Comparison of ENCODE assay signal across 8 cellular contexts in genomic region chr1:204507317-204508105, GRCh38. TPM values are rescaled to one million over a fixed set of nuclear protein-coding genes. Genes with fewer than 3 reads are reported as not detected.
A peak's percentile ranks its signal among the peaks of the same experiment; 100 is the strongest.
DNase-seq lines count a peak whose midpoint lies in the region; ATAC-seq and TF ChIP-seq lines count a peak whose summit lies in the region.

No MANE protein-coding gene starts in this region.

- H3K27me3 ChIP-seq in liver (ENCODE audit: control insufficient read depth in 4 of 4, insufficient read depth in 4 of 4, low read length in 3 of 4) = no peaks in the 10 kb centered on the region

- TF ChIP-seq CTCF in AG10803 (conservative IDR thresholded peaks at IDR 0.05; ENCODE audit: low read length) = no peak
- TF ChIP-seq CTCF in liver (IDR thresholded peaks at IDR 0.05; ENCODE audit: low read depth, low read length, missing input control) = no peak

- DNase-seq in AG10803 (ENCODE audit: low read depth) (peak; percentile 57), RPMI8226 (peak; percentile 35), substantia nigra (lab: John Stamatoyannopoulos, UW) (peak in 13 of 49 donors; percentile 14 to 48 (median 31)), mesenteric fat pad (ENCODE audit: low spot score) (no peak)
- no peak for DNase-seq in Jurkat, Clone E6-1 (ENCODE audit: low read depth, low spot score)

- no peaks in the 10 kb centered on the region for H3K36me3 ChIP-seq in liver (ENCODE audit: control insufficient read depth in 4 of 4, insufficient read depth in 3 of 4, low read depth in 1 of 4, low read length in 3 of 4)

- peak overlapping the region; percentile 94 for H3K27ac ChIP-seq in cingulate gyrus (ENCODE audit: low read depth, low read length)
- peak overlapping the region; percentile 58 to 73 for H3K27ac ChIP-seq in liver (ENCODE audit: low read depth in 1 of 2, low read length in 2 of 2)
- peak overlapping the region; percentile 89 for H3K27ac ChIP-seq in substantia nigra (ENCODE audit: low read depth, low read length, poor library complexity, severe bottlenecking)

- peak; percentile 7 for ATAC-seq in GM18520 (IDR thresholded peaks at IDR 0.05; ENCODE audit: unreplicated experiment)

- H3K4me3 ChIP-seq in AG10803 (ENCODE audit: low read length) (peak overlapping the region; percentile 58), liver (ENCODE audit: low read depth in 1 of 3, low read length in 3 of 3) (peak overlapping the region; percentile 7 to 54 (median 51))
- peak overlapping the region; percentile 76 for H3K4me3 ChIP-seq in Jurkat, Clone E6-1 (ENCODE audit: low read length)

- H3K9me3 ChIP-seq in liver (ENCODE audit: control insufficient read depth in 4 of 4, low read length in 3 of 4) = no peaks in the 10 kb centered on the region

- WGBS in liver = 4% methylated on average over 22 of the region's 22 CpGs

- TF ChIP-seq RAD21 in liver (IDR thresholded peaks at IDR 0.05) = no peak

- peak overlapping the region; percentile 38 to 90 for H3K9ac ChIP-seq in liver (ENCODE audit: low read depth in 1 of 2, low read length in 2 of 2)

- H3K4me1 ChIP-seq in liver (ENCODE audit: control insufficient read depth in 4 of 4, insufficient read depth in 4 of 4, low read length in 3 of 4) = peaks cover 3 to 33% (median 16%) of the 10 kb centered on the region in 4 donors

TF ChIP-seq in liver, 16 proteins besides CTCF, POLR2A, EP300 and RAD21:
- TF ChIP-seq YY1 (IDR thresholded peaks at IDR 0.05) (no peak), SP1 (IDR thresholded peaks at IDR 0.05) (no peak), EGR1 (IDR thresholded peaks at IDR 0.05; ENCODE audit: low read depth in 2 of 2) (no peak)

RNA-seq across cellular contexts. Expression of gene MDM4, which starts 8.7 kb away (rescaled TPM):
- polyA plus RNA-seq in Jurkat, Clone E6-1 (2012; ENCODE audit: insufficient read depth, insufficient read length) = 6.0 TPM
- total RNA-seq in liver = 10 to 100 TPM; 33.1 to 56.5 TPM
- 10 to 100 TPM in 1 of 2 donors, 1 to 10 TPM in 1; 1.4 to 10.0 TPM for polyA plus RNA-seq in liver
- total RNA-seq in mesenteric fat pad = 88.5 TPM

RNA-seq across cellular contexts. Expression of gene PIK3C2B, which starts 12.9 kb away (rescaled TPM):
- 7.5 TPM for polyA plus RNA-seq in Jurkat, Clone E6-1 (2012; ENCODE audit: insufficient read depth, insufficient read length)
- total RNA-seq in liver (10 to 100 TPM in 1 of 2 donors, 1 to 10 TPM in 1; 6.8 to 14.9 TPM), mesenteric fat pad (47.1 TPM)
- 1 to 10 TPM; 2.8 to 4.1 TPM for polyA plus RNA-seq in liver

Comparison
In these comparisons a context has a peak if more than half of its experiments do, and no peak if none do; other contexts are left out.
1. DNase-seq: peak in AG10803 (single experiment) and RPMI8226 (single experiment); none in Jurkat, Clone E6-1 (single experiment) and mesenteric fat pad (single experiment).
2. Peak in every context shown above with its lines, with median percentiles within 50 percentile points of each other: H3K4me3 ChIP-seq and H3K27ac ChIP-seq.